35 cellular contexts compared by ENCODE assay signal in the genomic region with DNA sequence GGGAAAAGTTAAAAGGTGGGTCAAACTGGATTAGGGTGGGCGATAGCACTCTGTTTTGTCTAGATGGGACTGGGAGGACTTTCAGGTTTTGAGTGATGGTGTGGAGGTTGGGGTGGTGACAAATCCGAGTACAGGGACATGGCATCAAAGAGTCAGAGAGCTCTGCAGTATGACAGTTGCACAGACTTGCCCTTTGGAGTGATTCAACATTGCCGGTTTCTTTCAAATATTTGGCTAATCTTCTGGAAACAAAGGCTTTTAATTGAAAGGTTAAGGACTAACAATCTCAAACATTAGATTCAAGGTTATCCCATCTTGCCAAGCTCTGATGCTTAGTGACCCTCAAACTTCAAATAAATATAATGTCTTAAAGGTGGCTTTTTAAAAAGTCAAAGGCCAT. TPM values are rescaled to one million over a fixed set of nuclear protein-coding genes. Genes with fewer than 3 reads are reported as not detected.
DNase-seq lines count a peak whose midpoint lies in the region; ATAC-seq, FAIRE-seq and TF ChIP-seq lines count a peak whose summit lies in the region.
"Had no signal": no experiment of that assay in that cellular context is flagged by ENCODE, and none has a peak within 500 bp of the region (broad histone marks: within the 10 kb centered on the region; RNA-seq: fewer than 3 reads in every experiment).

No MANE protein-coding gene starts in this region.

- no peak for TF ChIP-seq RAD21 in SK-N-SH (IDR thresholded peaks at IDR 0.05; ENCODE audit: low read length)

- dilution Hi-C loops in mammary epithelial cell (cut with HindIII; ENCODE audit: low sequenced_read_pairs) (no loop called here), keratinocyte (cut with MboI; ENCODE audit: extremely low pct_ligation_motif_present, low sequenced_read_pairs) (no loop called here)

- in situ Hi-C loops in mammary epithelial cell (cut with MboI; ENCODE audit: low sequenced_read_pairs in 2 of 2): no loop called here

- 36% methylated on average over 3 of the region's 3 CpGs for WGBS in SK-N-SH (ENCODE audit: low lambda C conversion rate)
- WGBS in mammary epithelial cell (ENCODE audit: low coverage, missing lambda C conversion rate): 8% methylated on average over 3 of the region's 3 CpGs

- H3K9me3 ChIP-seq in SK-N-SH (no peaks in the 10 kb centered on the region), mammary epithelial cell (replicated peaks; ENCODE audit: insufficient read depth, low read length) (no peaks in the 10 kb centered on the region), keratinocyte (ENCODE audit: control insufficient read depth, low read depth, low read length) (no peaks in the 10 kb centered on the region)
- H3K9me3 ChIP-seq: ascending aorta, MG63, SJCRH30 had no signal

- no peak overlapping the region for H3K4me3 Mint-ChIP-seq in type B pancreatic cell
- H3K4me3 Mint-ChIP-seq: activated CD4-positive, alpha-beta memory T cell treated with anti-CD3 and anti-CD28 coated beads for 36 hours; activated naive CD8-positive, alpha-beta T cell; activated T-helper 17 cell treated with anti-CD3 and anti-CD28 coated beads, Interleukin-2, amount 50 U/mL, for 72 hours; central memory CD8-positive, alpha-beta T cell; neural progenitor cell; stimulated activated naive B cell treated with anti-CD40 and anti-IgM and Interleukin-4, amounts not matched to agents 10 μg/mL and 1 μg/mL and 100 μg/mL, for 72 hours; T-cell had no signal

- H3K27ac ChIP-seq in SK-N-SH (ENCODE audit: low read depth in 2 of 2, low read length in 1 of 2): no peak overlapping the region; a peak in 1 of 4 replicates
- peak overlapping the region; percentile 13 for H3K27ac ChIP-seq in mammary epithelial cell (ENCODE audit: insufficient read depth, low read depth, low read length)
- peak overlapping the region; percentile 17 for H3K27ac ChIP-seq in keratinocyte (ENCODE audit: control insufficient read depth, insufficient read depth, low read length)
- H3K27ac ChIP-seq: 22Rv1, neural progenitor cell, SJCRH30 had no signal

- no peaks in the 10 kb centered on the region for H3K27me3 ChIP-seq in SK-N-SH (ENCODE audit: insufficient read depth)
- H3K27me3 ChIP-seq in mammary epithelial cell (ENCODE audit: insufficient read depth, low read length): no peaks in the 10 kb centered on the region
- no peaks in the 10 kb centered on the region for H3K27me3 ChIP-seq in keratinocyte (ENCODE audit: control insufficient read depth, extremely low read depth, insufficient read depth, low read length)
- H3K27me3 ChIP-seq: ascending aorta, MG63, neural progenitor cell, SJCRH30 had no signal

- H3K27ac Mint-ChIP-seq in type B pancreatic cell: peak overlapping the region; percentile 36
- H3K27ac Mint-ChIP-seq: activated CD4-positive, alpha-beta memory T cell treated with anti-CD3 and anti-CD28 coated beads for 36 hours; activated naive CD8-positive, alpha-beta T cell; activated T-helper 17 cell treated with anti-CD3 and anti-CD28 coated beads, Interleukin-2, amount 50 U/mL, for 72 hours; neural progenitor cell; progenitor cell of endocrine pancreas; stimulated activated naive B cell treated with anti-CD40 and anti-IgM and Interleukin-4, amounts not matched to agents 10 μg/mL and 1 μg/mL and 100 μg/mL, for 72 hours; T-cell had no signal

- H3K9me3 Mint-ChIP-seq in type B pancreatic cell: no peaks in the 10 kb centered on the region
- H3K9me3 Mint-ChIP-seq: activated CD4-positive, alpha-beta memory T cell treated with anti-CD3 and anti-CD28 coated beads for 36 hours; activated T-helper 17 cell treated with anti-CD3 and anti-CD28 coated beads, Interleukin-2, amount 50 U/mL, for 72 hours; central memory CD8-positive, alpha-beta T cell; neural progenitor cell; stimulated activated naive B cell treated with anti-CD40 and anti-IgM and Interleukin-4, amounts not matched to agents 10 μg/mL and 1 μg/mL and 100 μg/mL, for 72 hours; T-cell had no signal

- no peaks in the 10 kb centered on the region for H3K27me3 Mint-ChIP-seq in type B pancreatic cell
- H3K27me3 Mint-ChIP-seq: progenitor cell of endocrine pancreas had no signal

- CTCF ChIA-PET in SK-N-SH (lab: Yijun Ruan, JAX) (no interaction called here), mammary epithelial cell (lab: Charles Lee; ENCODE audit: low non-redundant PET) (no interaction called here)

- peaks cover 14% of the 10 kb centered on the region for H3F3A ChIP-seq in SK-N-SH (replicated peaks; ENCODE audit: insufficient read depth)

- no TSS peak for BruUV-seq in mammary epithelial cell (replicated peaks; lab: Mats Ljungman, UMichigan)

- H3K4me2 ChIP-seq in SK-N-SH: 0 out of 2 replicates have a peak overlapping the region, but pooled peaks have one; percentile 5
- H3K4me2 ChIP-seq in mammary epithelial cell (ENCODE audit: insufficient read depth, low read depth, low read length): peak overlapping the region; percentile 55
- peak overlapping the region; percentile 3 for H3K4me2 ChIP-seq in keratinocyte (ENCODE audit: control insufficient read depth, extremely low read depth, insufficient read depth, low read depth, low read length)
- H3K4me2 ChIP-seq: neural progenitor cell had no signal

- peak; percentile 81 for FAIRE-seq in keratinocyte (lab: Jason Lieb, UNC)
- FAIRE-seq: endometrium, GM18507, kidney, RCC 7860, TTC549 had no signal

- no peak for ATAC-seq in SK-N-SH treated with all-trans-retinoic acid at 6 μM for 48 hours
- no peak for ATAC-seq in HG02981 (IDR thresholded peaks at IDR 0.05; ENCODE audit: unreplicated experiment)
- no peak for ATAC-seq in GM18517 (IDR thresholded peaks at IDR 0.05; ENCODE audit: unreplicated experiment)
- ATAC-seq: activated T-helper 17 cell treated with anti-CD3 and anti-CD28 coated beads, Interleukin-2, amount 50 U/mL, for 72 hours; sciatic nerve; stimulated activated naive B cell treated with anti-CD40 and anti-IgM and Interleukin-4, amounts not matched to agents 10 μg/mL and 1 μg/mL and 100 μg/mL, for 72 hours; T-cell had no signal

- TF ChIP-seq CTCF in SK-N-SH (IDR thresholded peaks at IDR 0.05): no peak
- no peak for TF ChIP-seq CTCF in mammary epithelial cell (conservative IDR thresholded peaks at IDR 0.05 in 1 of 2, IDR thresholded peaks at IDR 0.05 in 1 of 2; ENCODE audit: extremely low read depth in 1 of 2, insufficient read depth in 1 of 2, low read depth in 1 of 2, low read length in 2 of 2)
- TF ChIP-seq CTCF in keratinocyte (optimal IDR thresholded peaks at IDR 0.05 in 1 of 3, IDR thresholded peaks at IDR 0.05 in 1 of 3, conservative IDR thresholded peaks at IDR 0.05 in 1 of 3; ENCODE audit: extremely low read depth in 1 of 3, insufficient read depth in 2 of 3, low read length in 3 of 3): no peak
- no peak for TF ChIP-seq CTCF in type B pancreatic cell (conservative IDR thresholded peaks at IDR 0.05)

- H2AFZ ChIP-seq in SK-N-SH (ENCODE audit: low read depth) (no peak overlapping the region), mammary epithelial cell (ENCODE audit: low read depth, low read length) (no peak overlapping the region), keratinocyte (ENCODE audit: control insufficient read depth, low read length) (no peak overlapping the region)
- H2AFZ ChIP-seq: neural progenitor cell had no signal

- POLR2A ChIA-PET in SK-N-SH (lab: Yijun Ruan, JAX): no interaction called here

- H3K9me2 ChIP-seq in SK-N-SH: no peaks in the 10 kb centered on the region

- intact Hi-C loops in mammary epithelial cell (cut with micrococcal nuclease): loop anchor here (2.0 kb wide), 1 partner anchor 14 kb away; no protein-coding TSS in a partner anchor

- no peak for TF ChIP-seq EP300 in SK-N-SH (IDR thresholded peaks at IDR 0.05; ENCODE audit: borderline replicate concordance in 1 of 2, low read depth in 1 of 2, low read length in 1 of 2)

- H3K9ac ChIP-seq in SK-N-SH (no peak overlapping the region), mammary epithelial cell (ENCODE audit: insufficient read depth, low read length) (no peak overlapping the region), keratinocyte (ENCODE audit: control insufficient read depth, extremely low read depth, insufficient read depth, low read length) (no peak overlapping the region)
- H3K9ac ChIP-seq: neural progenitor cell had no signal

- H4K20me1 ChIP-seq in SK-N-SH (ENCODE audit: insufficient read depth) (peaks cover 6% of the 10 kb centered on the region), mammary epithelial cell (ENCODE audit: insufficient read depth, low read length) (no peaks in the 10 kb centered on the region), keratinocyte (ENCODE audit: control insufficient read depth, extremely low read depth, insufficient read depth, low read length) (no peaks in the 10 kb centered on the region)

- peaks cover 36% of the 10 kb centered on the region for H3K4me1 Mint-ChIP-seq in type B pancreatic cell (ENCODE audit: unreplicated experiment)
- H3K4me1 Mint-ChIP-seq: activated T-helper 17 cell treated with anti-CD3 and anti-CD28 coated beads, Interleukin-2, amount 50 U/mL, for 72 hours; central memory CD8-positive, alpha-beta T cell; stimulated activated naive B cell treated with anti-CD40 and anti-IgM and Interleukin-4, amounts not matched to agents 10 μg/mL and 1 μg/mL and 100 μg/mL, for 72 hours; T-cell had no signal

- H3K9me1 ChIP-seq in keratinocyte (ENCODE audit: control insufficient read depth, extremely low read depth, insufficient read depth, low read length): no peaks in the 10 kb centered on the region

- H3K79me2 ChIP-seq in SK-N-SH (ENCODE audit: insufficient read depth) (peaks cover 90% of the 10 kb centered on the region), mammary epithelial cell (ENCODE audit: insufficient read depth, low read length) (peaks cover 84% of the 10 kb centered on the region), keratinocyte (ENCODE audit: control insufficient read depth, insufficient read depth, low read length) (peaks cover 8% of the 10 kb centered on the region)

- H3K36me3 Mint-ChIP-seq in type B pancreatic cell: peaks cover 20% of the 10 kb centered on the region
- H3K36me3 Mint-ChIP-seq: activated CD4-positive, alpha-beta memory T cell treated with anti-CD3 and anti-CD28 coated beads for 36 hours; activated naive CD8-positive, alpha-beta T cell; neural progenitor cell; stimulated activated naive B cell treated with anti-CD40 and anti-IgM and Interleukin-4, amounts not matched to agents 10 μg/mL and 1 μg/mL and 100 μg/mL, for 72 hours; T-cell had no signal

- no peak for DNase-seq in SK-N-SH
- DNase-seq in mammary epithelial cell: peak; percentile 74
- no peak for DNase-seq in keratinocyte (ENCODE audit: low read depth, low spot score)
- no peak for DNase-seq in type B pancreatic cell (ENCODE audit: extremely low spot score, unreplicated experiment)
- no peak for DNase-seq in GOT3 (lab: John Stamatoyannopoulos, UW)
- DNase-seq: activated CD4-positive, alpha-beta memory T cell treated with anti-CD3 and anti-CD28 coated beads for 36 hours; activated CD4-positive, CD25-positive, alpha-beta regulatory T cell treated with anti-CD3 and anti-CD28 coated beads, Interleukin-2, amount 50 U/mL, for 72 hours; activated CD8-positive, alpha-beta memory T cell treated with anti-CD3 and anti-CD28 coated beads, Interleukin-2, amount 50 U/mL, for 4 hours; kidney; MG63; NCI-H1417; NCI-H2081 treated with DMSO at 0.1 percent for 48 hours; NCI-H226; NCI-H748 treated with DMSO at 0.1 percent for 48 hours; SJCRH30; stimulated activated naive B cell treated with anti-CD40 and anti-IgM and Interleukin-4, amounts not matched to agents 10 μg/mL and 1 μg/mL and 100 μg/mL, for 72 hours; T-cell had no signal

- peaks cover 0 to 26% of the 10 kb centered on the region in 2 experiments; a peak in 2 of 4 replicates for H3K4me1 ChIP-seq in SK-N-SH (ENCODE audit: control insufficient read depth in 1 of 2, insufficient read depth in 2 of 2, low read depth in 1 of 2, low read length in 1 of 2)
- H3K4me1 ChIP-seq in mammary epithelial cell (ENCODE audit: insufficient read depth, low read length): peaks cover 34% of the 10 kb centered on the region
- peaks cover 23% of the 10 kb centered on the region for H3K4me1 ChIP-seq in keratinocyte (ENCODE audit: control insufficient read depth, extremely low read depth, insufficient read depth, low read length)

- H3K4me3 ChIP-seq in SK-N-SH (ENCODE audit: low read depth in 2 of 2, low read length in 1 of 2) (no peak overlapping the region), mammary epithelial cell (replicated peaks in 1 of 3; ENCODE audit: insufficient read depth in 1 of 3, low read depth in 2 of 3, low read length in 3 of 3) (no peak overlapping the region), keratinocyte (ENCODE audit: control insufficient read depth in 2 of 3, extremely low read depth in 1 of 3, insufficient read depth in 2 of 3, low read depth in 1 of 3, low read length in 3 of 3) (no peak overlapping the region)
- H3K4me3 ChIP-seq: ascending aorta, MG63, neural progenitor cell, SJCRH30 had no signal

- H3K36me3 ChIP-seq in SK-N-SH (replicated peaks in 1 of 2; ENCODE audit: control insufficient read depth in 1 of 2, insufficient read depth in 2 of 2, low read length in 1 of 2) (peaks cover 3 to 12% of the 10 kb centered on the region in 2 experiments), mammary epithelial cell (ENCODE audit: insufficient read depth, low read length) (no peaks in the 10 kb centered on the region), keratinocyte (ENCODE audit: control insufficient read depth in 2 of 2, extremely low read depth in 1 of 2, insufficient read depth in 2 of 2, low read length in 2 of 2) (no peaks in the 10 kb centered on the region)
- H3K36me3 ChIP-seq: neural progenitor cell, SJCRH30 had no signal

RNA-seq across cellular contexts. Expression of a gene that starts 11.8 kb away (rescaled TPM):
- polyA plus RNA-seq in SK-N-SH (2012; rRNA removed) (23.7 and 39.9 TPM in 2 replicates), mammary epithelial cell (16.0 TPM), keratinocyte (7.5 to 14.4 TPM (median 10.4 TPM) in 3 replicates)
- 32.4 and 34.4 TPM in 2 replicates for polyA plus RNA-seq in SK-N-SH (2012; cell fraction: cytosol; rRNA removed)
- polyA plus RNA-seq in SK-N-SH (2012; cell fraction: nucleus; rRNA removed): 26.5 and 64.3 TPM in 2 replicates
- total RNA-seq in mammary epithelial cell (10 to 100 TPM; 33.8 to 67.7 TPM), type B pancreatic cell (ENCODE audit: low replicate concordance) (24.2 and 91.6 TPM in 2 replicates)
- polyA minus RNA-seq in mammary epithelial cell (28.2 TPM), keratinocyte (8.8 to 17.2 TPM (median 8.9 TPM) in 3 replicates)
- 2.2 TPM for polyA plus RNA-seq in keratinocyte (2011; ENCODE audit: low read depth)
- polyA plus RNA-seq in keratinocyte (2011; cell fraction: cytosol; rRNA removed): 8.4 and 12.5 TPM in 2 replicates
- 16.7 and 18.7 TPM in 2 replicates for polyA plus RNA-seq in keratinocyte (2011; cell fraction: nucleus; rRNA removed)
- polyA plus RNA-seq in keratinocyte (2012; ENCODE audit: low replicate concordance): 1.5 and 11.8 TPM in 2 replicates
- polyA minus RNA-seq in keratinocyte (2011; cell fraction: cytosol; rRNA and poly(A)+ RNA removed): 7.9 TPM
- polyA minus RNA-seq in keratinocyte (2011; cell fraction: nucleus; rRNA and poly(A)+ RNA removed): 13.3 and 21.8 TPM in 2 replicates
- total RNA-seq: activated CD4-positive, alpha-beta memory T cell treated with anti-CD3 and anti-CD28 coated beads for 36 hours had no signal

RNA-seq across cellular contexts. Expression of a gene that starts 48.7 kb away (rescaled TPM):
- polyA plus RNA-seq in SK-N-SH (2012; rRNA removed) (not detected in 2 replicates), mammary epithelial cell (not detected), keratinocyte (0.04 TPM in 1 of 3 replicates, not detected in the others)
- polyA plus RNA-seq in SK-N-SH (2012; cell fraction: cytosol; rRNA removed): not detected in 2 replicates
- polyA plus RNA-seq in SK-N-SH (2012; cell fraction: nucleus; rRNA removed): not detected in 2 replicates
- total RNA-seq in mammary epithelial cell (under 1 TPM in 1 of 2 donors, not detected in 1; under 0.01 TPM), type B pancreatic cell (ENCODE audit: low replicate concordance) (not detected in 2 replicates)
- polyA minus RNA-seq in mammary epithelial cell (not detected), keratinocyte (not detected in 3 replicates)
- polyA plus RNA-seq in keratinocyte (2011; ENCODE audit: low read depth): not detected
- polyA plus RNA-seq in keratinocyte (2011; cell fraction: cytosol; rRNA removed): 0.02 TPM in 1 of 2 replicates, not detected in the other
- 0.10 and 0.32 TPM in 2 replicates for polyA plus RNA-seq in keratinocyte (2011; cell fraction: nucleus; rRNA removed)
- not detected in 2 replicates for polyA plus RNA-seq in keratinocyte (2012; ENCODE audit: low replicate concordance)
- not detected for polyA minus RNA-seq in keratinocyte (2011; cell fraction: cytosol; rRNA and poly(A)+ RNA removed)
- polyA minus RNA-seq in keratinocyte (2011; cell fraction: nucleus; rRNA and poly(A)+ RNA removed): not detected in 2 replicates
- total RNA-seq: activated CD4-positive, alpha-beta memory T cell treated with anti-CD3 and anti-CD28 coated beads for 36 hours; activated T-helper 17 cell treated with anti-CD3 and anti-CD28 coated beads, Interleukin-2, amount 50 U/mL, for 72 hours; lower leg skin; progenitor cell of endocrine pancreas; sciatic nerve; SJCRH30; temporal lobe; urinary bladder had no signal

Comparison
In these comparisons a context has a peak if more than half of its experiments do, and no peak if none do; other contexts are left out.
1. H3K27ac ChIP-seq: peak in mammary epithelial cell (single experiment) and keratinocyte (single experiment); none in SK-N-SH (0 of 2).
2. H3K4me2 ChIP-seq: peak in every context shown above with its lines; median percentile 55 in mammary epithelial cell; 5 in SK-N-SH; 3 in keratinocyte.